7 cellular contexts compared by ENCODE assay signal in the genomic region with DNA sequence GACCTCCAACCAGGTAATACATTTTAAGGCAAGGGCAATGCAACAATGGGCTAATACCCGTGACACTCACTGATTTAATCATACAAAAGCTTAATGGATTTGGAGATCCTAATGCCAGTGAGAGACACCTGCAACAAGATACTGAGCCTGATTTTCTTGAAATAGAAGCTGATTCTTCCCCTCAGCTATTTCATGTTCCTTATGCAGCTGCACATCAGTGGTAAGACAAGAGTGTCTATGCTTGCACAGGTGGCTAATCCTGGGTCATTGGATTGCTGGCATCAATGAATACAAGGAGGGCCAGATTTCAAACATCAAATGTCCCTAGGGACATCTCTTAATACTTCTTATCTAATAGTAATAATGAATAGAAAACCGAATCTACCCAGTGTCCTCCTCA.
"Had no signal": no experiment of that assay in that cellular context is flagged by ENCODE, and none has a peak within 500 bp of the region (broad histone marks: within the 10 kb centered on the region; RNA-seq: fewer than 3 reads in every experiment).

No MANE protein-coding gene starts in this region.

- H2AFZ ChIP-seq: GM23248 had no signal

- H3K4me1 ChIP-seq: HAP-1 had no signal

- H3K27ac ChIP-seq: GM23248 had no signal

- H3K27ac Mint-ChIP-seq: HFFc6 had no signal

- H3K4me3 Mint-ChIP-seq: HFFc6 had no signal

- H3K9me3 ChIP-seq: HAP-1 had no signal

- H3K9ac ChIP-seq: GM23248 had no signal

- DNase-seq: GM23248, GOT3, H7, HFFc6, IMR-90 had no signal

- H3K36me3 ChIP-seq: HAP-1 had no signal

- H3K4me3 ChIP-seq: GM23248, HAP-1 had no signal

- ATAC-seq: HCT116 had no signal
